8 cellular contexts compared by ENCODE assay signal in the genomic region with DNA sequence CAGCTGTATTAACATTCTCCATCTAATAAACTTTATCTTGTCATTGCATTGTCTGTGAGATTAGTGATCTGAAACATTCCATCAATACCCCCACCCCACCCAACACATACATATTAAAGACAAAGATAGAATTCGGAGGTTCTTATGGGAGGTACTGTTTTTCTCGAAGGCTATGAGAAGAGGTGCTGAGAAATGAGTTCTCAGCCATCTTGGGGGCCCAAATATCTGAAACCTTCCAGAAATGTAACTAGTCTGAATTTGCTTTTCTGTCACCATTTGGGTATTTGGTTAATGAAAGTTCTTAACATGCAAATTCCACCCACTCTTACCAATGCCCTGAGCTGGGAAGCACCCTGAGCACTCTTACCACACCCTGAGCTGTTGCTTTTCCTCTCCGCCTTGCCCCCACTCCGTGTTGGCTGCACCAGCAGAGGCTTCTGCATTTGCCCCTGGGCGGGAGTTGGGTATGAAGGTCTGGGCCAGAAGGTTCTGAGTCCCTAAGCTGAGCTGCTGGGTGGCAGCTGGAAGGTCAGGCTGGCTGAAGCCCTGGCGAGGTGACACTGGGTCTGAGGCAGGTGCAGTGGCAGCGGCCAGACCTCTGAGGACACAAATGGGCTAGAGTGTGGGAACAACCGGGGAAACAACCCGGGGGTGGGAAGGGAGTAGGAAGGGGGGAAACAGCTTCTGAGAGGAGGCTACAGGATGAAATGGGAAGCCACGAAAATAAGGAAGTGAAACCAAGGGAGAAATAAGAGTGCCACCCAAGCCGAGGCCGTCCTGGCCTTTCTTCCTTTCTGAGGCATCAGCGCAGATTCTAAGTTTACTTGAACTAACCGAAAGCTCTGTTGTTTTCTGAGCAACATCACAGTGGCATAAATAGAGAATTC. TPM values are rescaled to one million over a fixed set of nuclear protein-coding genes. Genes with fewer than 3 reads are reported as not detected.
DNase-seq lines count a peak whose midpoint lies in the region; ATAC-seq and TF ChIP-seq lines count a peak whose summit lies in the region.

No MANE protein-coding gene starts in this region.

- ATAC-seq in GM18870 (IDR thresholded peaks at IDR 0.05; ENCODE audit: unreplicated experiment) (peak; percentile 87), HG02588 (IDR thresholded peaks at IDR 0.05; ENCODE audit: unreplicated experiment) (peak; percentile 91)

- no peaks in the 10 kb centered on the region for H4K20me1 ChIP-seq in fibroblast of lung (ENCODE audit: control insufficient read depth, extremely low read depth, insufficient read depth, low read length)

- peak overlapping the region; percentile 74 for H3K4me3 Mint-ChIP-seq in stimulated activated naive CD8-positive, alpha-beta T cell treated with anti-CD3 and anti-CD28 coated beads, Interleukin-15, Interleukin-2, amounts not matched to agents 100 ng/mL and 50 ng/mL, for 24 hours

- H3K27ac ChIP-seq in fibroblast of lung (ENCODE audit: insufficient read depth, low read length), result no peak overlapping the region

- TF ChIP-seq POLR2A in NB4 (IDR thresholded peaks at IDR 0.05; ENCODE audit: extremely low read depth, insufficient read length), result peak; percentile 14

- H3K4me3 ChIP-seq in NB4 (ENCODE audit: low read depth, low read length) (peak overlapping the region; percentile 69), fibroblast of lung (replicated peaks in 1 of 4; ENCODE audit: control extremely low read depth in 1 of 4, insufficient read depth in 1 of 4, low read depth in 3 of 4, low read length in 4 of 4) (peak overlapping the region in 1 of 4 experiments; percentile 28)

- H3K27me3 Mint-ChIP-seq in stimulated activated naive CD8-positive, alpha-beta T cell treated with anti-CD3 and anti-CD28 coated beads, Interleukin-15, Interleukin-2, amounts not matched to agents 100 ng/mL and 50 ng/mL, for 24 hours, result no peaks in the 10 kb centered on the region

- H3K9me3 Mint-ChIP-seq in stimulated activated naive CD8-positive, alpha-beta T cell treated with anti-CD3 and anti-CD28 coated beads, Interleukin-15, Interleukin-2, amounts not matched to agents 100 ng/mL and 50 ng/mL, for 24 hours, result peaks cover 13% of the 10 kb centered on the region

- no peaks in the 10 kb centered on the region for H3K36me3 ChIP-seq in fibroblast of lung (ENCODE audit: control insufficient read depth, insufficient read depth, low read length)

- H3K4me2 ChIP-seq in fibroblast of lung (ENCODE audit: extremely low read depth, insufficient read depth, low read length), result peak overlapping the region; percentile 28

- no peaks in the 10 kb centered on the region for H3K27me3 ChIP-seq in fibroblast of lung (ENCODE audit: control insufficient read depth, insufficient read depth, low read length)

- H3K4me1 Mint-ChIP-seq in stimulated activated naive CD8-positive, alpha-beta T cell treated with anti-CD3 and anti-CD28 coated beads, Interleukin-15, Interleukin-2, amounts not matched to agents 100 ng/mL and 50 ng/mL, for 24 hours (ENCODE audit: low read depth), result peaks cover 30% of the 10 kb centered on the region

- peaks cover 18% of the 10 kb centered on the region for H3K36me3 Mint-ChIP-seq in stimulated activated naive CD8-positive, alpha-beta T cell treated with anti-CD3 and anti-CD28 coated beads, Interleukin-15, Interleukin-2, amounts not matched to agents 100 ng/mL and 50 ng/mL, for 24 hours (ENCODE audit: low read depth)

- no peak overlapping the region for H3K9ac ChIP-seq in fibroblast of lung (ENCODE audit: insufficient read depth, low read length)

- DNase-seq in NB4 (ENCODE audit: low read depth) (peak; percentile 89), fibroblast of lung (ENCODE audit: low read depth in 2 of 2) (no peak), COR-L47 (lab: John Stamatoyannopoulos, UW) (no peak), HPDE6-E6E7 (ENCODE audit: extremely low spot score) (no peak), DMS153 treated with DMSO at 0.1 percent for 48 hours (lab: John Stamatoyannopoulos, UW; ENCODE audit: unreplicated experiment) (no peak)

- H3K4me1 ChIP-seq in fibroblast of lung (ENCODE audit: control insufficient read depth, extremely low read depth, insufficient read depth, low read length), result peaks cover 2% of the 10 kb centered on the region

- H3K9me3 ChIP-seq in fibroblast of lung (ENCODE audit: control insufficient read depth, insufficient read depth, low read depth, low read length), result no peaks in the 10 kb centered on the region

- TF ChIP-seq CTCF in NB4 (IDR thresholded peaks at IDR 0.05; ENCODE audit: low read depth, low read length), result no peak
- TF ChIP-seq CTCF in fibroblast of lung (conservative IDR thresholded peaks at IDR 0.05 in 1 of 2, IDR thresholded peaks at IDR 0.05 in 1 of 2; ENCODE audit: low read depth in 1 of 2, low read length in 2 of 2), result no peak

- H3K79me2 ChIP-seq in fibroblast of lung (ENCODE audit: control insufficient read depth, insufficient read depth, low read length), result no peaks in the 10 kb centered on the region

- H2AFZ ChIP-seq in fibroblast of lung (ENCODE audit: low read length), result peak overlapping the region; percentile 37

- H3K27ac Mint-ChIP-seq in stimulated activated naive CD8-positive, alpha-beta T cell treated with anti-CD3 and anti-CD28 coated beads, Interleukin-15, Interleukin-2, amounts not matched to agents 100 ng/mL and 50 ng/mL, for 24 hours, result peak overlapping the region; percentile 91

RNA-seq across cellular contexts. Expression of a gene that starts 26.4 kb away (rescaled TPM):
- total RNA-seq in fibroblast of lung, result 31.1 and 42.8 TPM in 2 replicates
- 19.1 and 24.2 TPM in 2 replicates for polyA plus RNA-seq in fibroblast of lung
- 26.0 and 33.9 TPM in 2 replicates for polyA plus RNA-seq in fibroblast of lung (2012)
- polyA minus RNA-seq in fibroblast of lung (ENCODE audit: low replicate concordance), result 8.7 and 13.4 TPM in 2 replicates

RNA-seq across cellular contexts. Expression of a gene that starts 28.4 kb away (rescaled TPM):
- total RNA-seq in fibroblast of lung, result 14.9 and 42.1 TPM in 2 replicates
- polyA plus RNA-seq in fibroblast of lung, result 35.3 and 41.6 TPM in 2 replicates
- polyA plus RNA-seq in fibroblast of lung (2012), result 23.4 and 27.6 TPM in 2 replicates
- 15.7 and 24.7 TPM in 2 replicates for polyA minus RNA-seq in fibroblast of lung (ENCODE audit: low replicate concordance)

RNA-seq across cellular contexts. Expression of a gene that starts 39.5 kb away (rescaled TPM):
- total RNA-seq in fibroblast of lung, result 31.3 and 37.2 TPM in 2 replicates
- 19.6 and 20.4 TPM in 2 replicates for polyA plus RNA-seq in fibroblast of lung
- polyA plus RNA-seq in fibroblast of lung (2012), result 17.8 and 18.6 TPM in 2 replicates
- polyA minus RNA-seq in fibroblast of lung (ENCODE audit: low replicate concordance), result 21.8 and 25.1 TPM in 2 replicates
